8 cellular contexts compared by ENCODE assay signal in the genomic region with DNA sequence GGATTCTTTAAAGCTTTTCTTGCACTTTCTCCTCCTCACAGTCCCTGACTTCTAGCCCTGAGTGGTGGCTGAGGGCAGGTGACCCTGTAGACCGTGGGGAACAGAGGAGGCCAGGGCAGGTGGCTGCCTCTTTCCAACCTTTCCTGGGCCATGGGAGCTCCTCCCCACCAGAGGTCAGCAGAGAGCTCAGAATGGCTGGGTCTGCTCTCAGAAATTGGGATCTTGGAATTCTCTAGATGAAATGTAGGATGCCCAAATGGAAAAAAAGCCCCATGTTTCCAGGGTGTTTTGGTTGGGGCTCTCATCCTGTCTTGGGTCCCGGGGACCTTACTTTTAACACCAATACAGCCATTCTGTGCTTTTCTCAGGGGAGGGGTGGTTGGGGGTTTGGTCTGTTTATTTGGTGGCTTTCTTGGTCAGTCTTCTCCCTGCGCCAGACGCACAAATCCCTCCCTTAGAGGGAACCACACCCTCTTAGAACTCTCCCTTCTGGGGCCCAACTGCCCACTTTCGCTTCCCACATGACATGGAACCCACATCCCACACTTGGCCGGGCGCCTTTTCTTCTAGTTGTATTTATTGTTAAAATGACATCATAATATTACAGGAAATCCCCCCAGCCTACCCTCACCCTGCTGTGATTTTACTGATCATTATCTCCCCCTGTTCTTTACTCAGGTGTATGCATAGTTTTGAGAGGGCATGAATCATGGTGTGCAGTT. TPM values are rescaled to one million over a fixed set of nuclear protein-coding genes. Genes with fewer than 3 reads are reported as not detected.
DNase-seq lines count a peak whose midpoint lies in the region; ATAC-seq and TF ChIP-seq lines count a peak whose summit lies in the region.

No MANE protein-coding gene starts in this region.

- CTCF ChIA-PET in MCF 10A (lab: Yijun Ruan, JAX): interaction anchor here (0.6 to 7.0 kb wide), 52 partner anchors 9 to 730 kb away, joined by 3 to 39 read pairs (median 4); a partner anchor contains a TSS

- H3K9me3 Mint-ChIP-seq in MCF 10A (ENCODE audit: unreplicated experiment): no peaks in the 10 kb centered on the region

- H3K4me3 Mint-ChIP-seq in MCF 10A (ENCODE audit: unreplicated experiment): no peak overlapping the region

- no peak overlapping the region for H3K27ac Mint-ChIP-seq in MCF 10A (ENCODE audit: low read depth, unreplicated experiment)

- DNase-seq in activated gamma-delta T cell treated with Interleukin-2 at 50 U/mL for 16 hours (peak; percentile 54), activated gamma-delta T cell (lab: John Stamatoyannopoulos, UW) (no peak), NCI-H146 treated with DMSO at 0.1 percent for 48 hours (lab: John Stamatoyannopoulos, UW; ENCODE audit: unreplicated experiment) (peak; percentile 65), T1000 (lab: John Stamatoyannopoulos, UW) (peak; percentile 21), MCF 10A (ENCODE audit: unreplicated experiment) (peak; percentile 75), iris pigment epithelial cell (ENCODE audit: low read depth) (peak; percentile 35)
- peak; percentile 40 for DNase-seq in stimulated activated CD4-positive, alpha-beta T cell treated with anti-CD3 and anti-CD28 coated beads, Interleukin-2, amount 100 ng/mL, for 4 hours (ENCODE audit: low read depth)

- intact Hi-C loops in MCF 10A (cut with micrococcal nuclease): loop anchor here (1.0 to 5.0 kb wide), 2 partner anchors 337 to 352 kb away; no protein-coding TSS in a partner anchor

- peak; percentile 87 for TF ChIP-seq CTCF in MCF 10A (IDR thresholded peaks at IDR 0.05; ENCODE audit: unreplicated experiment)

- H3K36me3 Mint-ChIP-seq in MCF 10A (ENCODE audit: insufficient read depth, unreplicated experiment): peaks cover 6% of the 10 kb centered on the region

- ATAC-seq in HG02981 (IDR thresholded peaks at IDR 0.05; ENCODE audit: unreplicated experiment): no peak

- POLR2A ChIA-PET in MCF 10A (lab: Yijun Ruan, JAX): interaction anchor here (0.8 to 2.0 kb wide), 9 partner anchors 13 to 585 kb away, joined by 3 to 10 read pairs (median 5); a partner anchor contains a TSS

- peaks cover 2% of the 10 kb centered on the region for H3K4me1 Mint-ChIP-seq in MCF 10A (ENCODE audit: insufficient read depth, unreplicated experiment)

- BruUV-seq in MCF 10A (replicated peaks; lab: Mats Ljungman, UMichigan): no TSS peak

- peaks cover 26% of the 10 kb centered on the region for H3K27me3 Mint-ChIP-seq in MCF 10A (ENCODE audit: insufficient read depth, unreplicated experiment)

RNA-seq across cellular contexts. Expression of a gene that starts 17.9 kb away (rescaled TPM):
- 629 and 715 TPM in 2 replicates for total RNA-seq in MCF 10A (2022)

RNA-seq across cellular contexts. Expression of a gene that starts 19.8 kb away (rescaled TPM):
- total RNA-seq in MCF 10A (2022): 1.6 and 2.2 TPM in 2 replicates
